In genomic region chr5:11281842-11282241, GRCh38 we compare ENCODE assay signal across 8 cellular contexts.
"Had no signal": no experiment of that assay in that cellular context is flagged by ENCODE, and none has a peak within 500 bp of the region (broad histone marks: within the 10 kb centered on the region; RNA-seq: fewer than 3 reads in every experiment).

No MANE protein-coding gene starts in this region.

- DNase-seq: IMR-90, KBM-7, KG1 had no signal

- H3K27ac ChIP-seq: HL-60, KMS-11 had no signal

- H3K27ac Mint-ChIP-seq: IgD-negative memory B cell had no signal

- H3K4me2 ChIP-seq: KMS-11 had no signal

- FAIRE-seq: HTR-8/SVneo had no signal

- H3K4me3 Mint-ChIP-seq: IgD-negative memory B cell had no signal

- ATAC-seq: K562 had no signal

- H3K4me1 Mint-ChIP-seq: IgD-negative memory B cell had no signal

- H3K4me3 ChIP-seq: K562 had no signal

- H3K9ac ChIP-seq: KMS-11 had no signal

- H3K36me3 Mint-ChIP-seq: IgD-negative memory B cell had no signal

- H3K27me3 Mint-ChIP-seq: IgD-negative memory B cell had no signal
